In genomic region chr17:80968602-80969029, GRCh38 we compare ENCODE assay signal across 1 cellular context.
TF ChIP-seq lines count a peak whose summit lies in the region.

No MANE protein-coding gene starts in this region.

TF ChIP-seq in HepG2, 621 proteins besides CTCF, POLR2A, EP300 and RAD21:
- TF ChIP-seq POLR2G (IDR thresholded peaks at IDR 0.05; ENCODE audit: low read depth, low read length) (peak; percentile 15; the same call in 1 of the 2 replicates), ZSCAN21 (CRISPR knock-in tag; IDR thresholded peaks at IDR 0.05; ENCODE audit: borderline replicate concordance) (peak; percentile 41; the same call in 1 of the 2 replicates), KDM2A (CRISPR knock-in tag; IDR thresholded peaks at IDR 0.05; ENCODE audit: borderline replicate concordance, low read depth) (peak; percentile 76), PCBP2 (optimal IDR thresholded peaks at IDR 0.05; ENCODE audit: low read depth, low read length, poor library complexity, severe bottlenecking) (no peak), KLF15 (CRISPR knock-in tag; IDR thresholded peaks at IDR 0.05; ENCODE audit: borderline replicate concordance) (no peak), KDM5B (CRISPR knock-in tag; IDR thresholded peaks at IDR 0.05; ENCODE audit: borderline replicate concordance) (peak; percentile 74; the same call in 1 of the 2 replicates), SOX13 (IDR thresholded peaks at IDR 0.05) (no peak), SOX13 (CRISPR knock-in tag; conservative IDR thresholded peaks at IDR 0.05 in 1 of 2, IDR thresholded peaks at IDR 0.05 in 1 of 2) (0 out of 4 replicates have a peak, but pooled peaks of 1 of the 2 experiments have one; percentile 4), SIN3A (IDR thresholded peaks at IDR 0.05; ENCODE audit: borderline replicate concordance, low read depth, low read length) (0 out of 2 replicates have a peak, but pooled peaks have one; percentile 3), ZBTB38 (CRISPR knock-in tag; IDR thresholded peaks at IDR 0.05) (peak; percentile 50; the same call in 1 of the 2 replicates), ZC3H13 (CRISPR knock-in tag; IDR thresholded peaks at IDR 0.05) (peak; percentile 82), PAF1 (CRISPR knock-in tag; IDR thresholded peaks at IDR 0.05) (peak; percentile 26; the same call in 1 of the 2 replicates), RARG (CRISPR knock-in tag; IDR thresholded peaks at IDR 0.05; ENCODE audit: low read depth) (no peak), MXD1 (CRISPR knock-in tag; IDR thresholded peaks at IDR 0.05) (0 out of 2 replicates have a peak, but pooled peaks have one; percentile 48), RBM22 (optimal IDR thresholded peaks at IDR 0.05; ENCODE audit: low read length) (peak; percentile 35), ZKSCAN8 (CRISPR knock-in tag; IDR thresholded peaks at IDR 0.05; ENCODE audit: borderline replicate concordance) (no peak), SOX5 (CRISPR knock-in tag; IDR thresholded peaks at IDR 0.05; ENCODE audit: borderline replicate concordance) (no peak), PRPF4 (IDR thresholded peaks at IDR 0.05; ENCODE audit: low read depth, low read length, poor library complexity, severe bottlenecking) (no peak), ELF4 (CRISPR knock-in tag; IDR thresholded peaks at IDR 0.05; ENCODE audit: borderline replicate concordance) (no peak), U2AF1 (optimal IDR thresholded peaks at IDR 0.05; ENCODE audit: low read depth, low read length) (peak; percentile 67), ZNF333 (CRISPR knock-in tag; IDR thresholded peaks at IDR 0.05; ENCODE audit: borderline replicate concordance) (0 out of 2 replicates have a peak, but pooled peaks have one; percentile 39), PHB2 (IDR thresholded peaks at IDR 0.05; ENCODE audit: partially characterized antibody) (no peak), ZFAT (CRISPR knock-in tag; conservative IDR thresholded peaks at IDR 0.05) (no peak), FOXA3 (CRISPR knock-in tag; IDR thresholded peaks at IDR 0.05) (0 out of 2 replicates have a peak, but pooled peaks have one; percentile 13), IRF2 (CRISPR knock-in tag; IDR thresholded peaks at IDR 0.05) (0 out of 2 replicates have a peak, but pooled peaks have one; percentile 12), ZNF746 (CRISPR knock-in tag; IDR thresholded peaks at IDR 0.05) (no peak), ZBTB37 (CRISPR knock-in tag; IDR thresholded peaks at IDR 0.05) (0 out of 2 replicates have a peak, but pooled peaks have one; percentile 22), THRA (CRISPR knock-in tag; IDR thresholded peaks at IDR 0.05; ENCODE audit: borderline replicate concordance) (0 out of 2 replicates have a peak, but pooled peaks have one; percentile 7), SNAI1 (CRISPR knock-in tag; IDR thresholded peaks at IDR 0.05; ENCODE audit: borderline replicate concordance) (0 out of 2 replicates have a peak, but pooled peaks have one; percentile 10)
